11 cellular contexts compared by ENCODE assay signal in genomic region chr3:134423153-134423552, GRCh38. TPM values are rescaled to one million over a fixed set of nuclear protein-coding genes. Genes with fewer than 3 reads are reported as not detected.
DNase-seq lines count a peak whose midpoint lies in the region; TF ChIP-seq lines count a peak whose summit lies in the region.
"Had no signal": no experiment of that assay in that cellular context is flagged by ENCODE, and none has a peak within 500 bp of the region (broad histone marks: within the 10 kb centered on the region; RNA-seq: fewer than 3 reads in every experiment).

No MANE protein-coding gene starts in this region.

- H2BK5ac ChIP-seq in trophoblast cell (ENCODE audit: low read depth, low read length, poor library complexity) = no peak overlapping the region

- TF ChIP-seq CTCF in astrocyte of the spinal cord (IDR thresholded peaks at IDR 0.05; ENCODE audit: low read depth, low read length) = no peak

- no peak overlapping the region for H3K9ac ChIP-seq in trophoblast cell (ENCODE audit: low read length)

- TF ChIP-seq POLR2A in erythroblast (IDR thresholded peaks at IDR 0.05; ENCODE audit: low read length) = no peak

- DNase-seq in NCI-H146 (lab: John Stamatoyannopoulos, UW) = peak; percentile 40
- no peak for DNase-seq in NCI-H146 treated with DMSO at 0.1 percent for 48 hours (lab: John Stamatoyannopoulos, UW; ENCODE audit: unreplicated experiment)
- DNase-seq in NCI-H2171 (lab: John Stamatoyannopoulos, UW) = peak; percentile 85
- DNase-seq in astrocyte of the spinal cord (ENCODE audit: low read depth, low spot score) = peak; percentile 61
- peak; percentile 35 for DNase-seq in retina
- no peak for DNase-seq in activated CD4-positive, alpha-beta T cell treated with anti-CD3 and anti-CD28 coated beads, Interleukin-2, amount 50 U/mL, for 1 hour
- no peak for DNase-seq in erythroblast (lab: John Stamatoyannopoulos, UW)
- no peak for DNase-seq in trophoblast cell
- DNase-seq: 8988T; activated CD4-positive, CD25-positive, alpha-beta regulatory T cell treated with anti-CD3 and anti-CD28 coated beads, Interleukin-2, amount 50 U/mL, for 72 hours; immature natural killer cell had no signal

- H3K23ac ChIP-seq in trophoblast cell (ENCODE audit: low read length) = no peak overlapping the region

- WGBS in trophoblast cell (ENCODE audit: extremely low coverage, insufficient coverage, insufficient read length) = no CpG with 5 or more reads among the region's 2 CpGs

- H3K79me1 ChIP-seq in trophoblast cell (ENCODE audit: low read length) = peaks cover 8% of the 10 kb centered on the region

- no peak overlapping the region for H2AK5ac ChIP-seq in trophoblast cell (ENCODE audit: low read length)

- no peak overlapping the region for H3K18ac ChIP-seq in trophoblast cell (ENCODE audit: low read length)

- H3K4me3 ChIP-seq in astrocyte of the spinal cord (ENCODE audit: low read depth, low read length) (no peak overlapping the region), trophoblast cell (ENCODE audit: low read depth, low read length) (no peak overlapping the region)

- peaks cover 14 to 15% of the 10 kb centered on the region in 2 experiments for H3K4me1 ChIP-seq in trophoblast cell (ENCODE audit: control insufficient read depth in 1 of 2, insufficient read depth in 2 of 2, low read length in 2 of 2)

- no peak overlapping the region for H2AFZ ChIP-seq in trophoblast cell (ENCODE audit: insufficient read depth, low read length, poor library complexity)

- H3K4ac ChIP-seq in trophoblast cell (ENCODE audit: low read depth, low read length) = no peak overlapping the region

- H2BK120ac ChIP-seq in trophoblast cell (ENCODE audit: insufficient read depth, low read length, poor library complexity) = no peak overlapping the region

- no peak overlapping the region for H3K27ac ChIP-seq in trophoblast cell (ENCODE audit: low read depth, low read length)

- no peak overlapping the region for H4K12ac ChIP-seq in trophoblast cell (ENCODE audit: low read depth, low read length)

- no peak overlapping the region for H3K14ac ChIP-seq in trophoblast cell (ENCODE audit: low read length)

- H4K91ac ChIP-seq in trophoblast cell (ENCODE audit: low read depth, low read length) = no peak overlapping the region

- in situ Hi-C loops in astrocyte of the spinal cord (cut with HindIII; ENCODE audit: low sequenced_read_pairs) = no loop called here

- H3K79me2 ChIP-seq in trophoblast cell (ENCODE audit: control insufficient read depth, insufficient read depth, low read length, poor library complexity) = no peaks in the 10 kb centered on the region

- no peak overlapping the region for H3K4me2 ChIP-seq in trophoblast cell (ENCODE audit: low read length)

- no peak overlapping the region for H2BK12ac ChIP-seq in trophoblast cell (ENCODE audit: low read length)

- no peaks in the 10 kb centered on the region for H3K36me3 ChIP-seq in trophoblast cell (ENCODE audit: control insufficient read depth in 1 of 2, insufficient read depth in 2 of 2, low read length in 2 of 2)

- no peaks in the 10 kb centered on the region for H3K27me3 ChIP-seq in trophoblast cell (ENCODE audit: insufficient read depth, low read length)

- H3K9me3 ChIP-seq in trophoblast cell (ENCODE audit: insufficient read depth, low read depth, low read length) = peaks cover 2% of the 10 kb centered on the region

- H4K8ac ChIP-seq in trophoblast cell (ENCODE audit: low read depth, low read length) = no peak overlapping the region

RNA-seq across cellular contexts. Expression of gene AMOTL2, which starts 48.9 kb away (rescaled TPM):
- 83.2 and 85.9 TPM in 2 replicates for polyA plus RNA-seq in trophoblast cell (2013)
- polyA plus RNA-seq: immature natural killer cell had no signal

Comparison
In these comparisons a context has a peak if more than half of its experiments do, and no peak if none do; other contexts are left out.
1. DNase-seq: peak in NCI-H146 (single experiment), NCI-H2171 (single experiment), astrocyte of the spinal cord (single experiment) and retina (single experiment); none in NCI-H146 treated with DMSO at 0.1 percent for 48 hours (single experiment), activated CD4-positive, alpha-beta T cell treated with anti-CD3 and anti-CD28 coated beads, Interleukin-2, amount 50 U/mL, for 1 hour (single experiment), erythroblast (0 of 2) and trophoblast cell (0 of 2).